8 cellular contexts compared by ENCODE assay signal in genomic region chr1:32361674-32362473, GRCh38. TPM values are rescaled to one million over a fixed set of nuclear protein-coding genes. Genes with fewer than 3 reads are reported as not detected.
DNase-seq lines count a peak whose midpoint lies in the region; ATAC-seq, FAIRE-seq and TF ChIP-seq lines count a peak whose summit lies in the region.

No MANE protein-coding gene starts in this region.

- TF ChIP-seq CTCF in A673 (conservative IDR thresholded peaks at IDR 0.05; ENCODE audit: low read depth, low read length) = peak; percentile 46
- TF ChIP-seq CTCF in GM20000 (IDR thresholded peaks at IDR 0.05; ENCODE audit: extremely low read depth, missing control alignments) = no peak
- TF ChIP-seq CTCF in left ventricle myocardium inferior (IDR thresholded peaks at IDR 0.05; ENCODE audit: borderline replicate concordance) = peak; percentile 59
- peak in 3 of 4 donors; percentile 10 to 19 (median 10) for TF ChIP-seq CTCF in pancreas (IDR thresholded peaks at IDR 0.05)

- no peaks in the 10 kb centered on the region for H3K9me3 ChIP-seq in A673 (ENCODE audit: low read depth, low read length, poor library complexity, severe bottlenecking)
- H3K9me3 ChIP-seq in adipocyte (ENCODE audit: control insufficient read depth, low read length) = no peaks in the 10 kb centered on the region
- H3K9me3 ChIP-seq in left ventricle myocardium inferior (replicated peaks) = no peaks in the 10 kb centered on the region
- H3K9me3 ChIP-seq in pancreas = no peaks in the 10 kb centered on the region

- H3K4me3 ChIP-seq in A673 (ENCODE audit: low read depth, low read length, poor library complexity, severe bottlenecking) (peak overlapping the region; percentile 49), adipocyte (ENCODE audit: low read length) (peak overlapping the region; percentile 56), left ventricle myocardium inferior (peak overlapping the region; percentile 66), pancreas (peak overlapping the region; percentile 12 to 50 (median 27))

- peak overlapping the region; percentile 74 for H3K9ac ChIP-seq in adipocyte (ENCODE audit: low read length)

- peak; percentile 30 for DNase-seq in A673 (ENCODE audit: low spot score)
- DNase-seq in GM20000 (ENCODE audit: low spot score) = peak; percentile 74
- peak; percentile 60 for DNase-seq in adipocyte (ENCODE audit: low read depth)
- DNase-seq in left ventricle myocardium inferior = peak; percentile 67
- DNase-seq in pancreas = peak; percentile 44 to 87 (median 66)
- no peak for DNase-seq in NCI-H524 treated with DMSO at 0.1 percent for 48 hours (lab: John Stamatoyannopoulos, UW)
- DNase-seq in NCI-H187 (lab: John Stamatoyannopoulos, UW) = no peak

- H3K4me1 ChIP-seq in A673 (ENCODE audit: insufficient read depth, low read length, poor library complexity, severe bottlenecking) (peaks cover 9% of the 10 kb centered on the region), adipocyte (ENCODE audit: control insufficient read depth, insufficient read depth, low read length) (peaks cover 28% of the 10 kb centered on the region), left ventricle myocardium inferior (peaks cover 20% of the 10 kb centered on the region), pancreas (peaks cover 0 to 6% (median 4%) of the 10 kb centered on the region in 3 donors)

- peak; percentile 57 to 82 (median 78) for ATAC-seq in pancreas
- no peak for ATAC-seq in HG03520 (IDR thresholded peaks at IDR 0.05; ENCODE audit: unreplicated experiment)

- BruUV-seq in A673 (replicated peaks; lab: Mats Ljungman, UMichigan) = no TSS peak

- H3K27me3 ChIP-seq in A673 (replicated peaks; ENCODE audit: insufficient read depth, low read depth, low read length, poor library complexity) (no peaks in the 10 kb centered on the region), adipocyte (replicated peaks; ENCODE audit: control insufficient read depth, insufficient read depth, low read length) (no peaks in the 10 kb centered on the region), left ventricle myocardium inferior (ENCODE audit: low read depth) (no peaks in the 10 kb centered on the region), pancreas (no peaks in the 10 kb centered on the region)

- H3K36me3 ChIP-seq in A673 (ENCODE audit: insufficient read depth, low read length, poor library complexity, severe bottlenecking) = peaks cover 13% of the 10 kb centered on the region
- peaks cover 24% of the 10 kb centered on the region for H3K36me3 ChIP-seq in adipocyte (ENCODE audit: control insufficient read depth, insufficient read depth, low read length, severe bottlenecking)
- H3K36me3 ChIP-seq in left ventricle myocardium inferior = peaks cover 34% of the 10 kb centered on the region
- H3K36me3 ChIP-seq in pancreas = peaks cover 0 to 10% (median 8%) of the 10 kb centered on the region in 3 donors

- 0 to 2% methylated on average over 49 to 91 of the region's 91 CpGs for WGBS in pancreas, 2 donors

- FAIRE-seq in pancreas (lab: Jason Lieb, UNC) = no peak

- CTCF ChIA-PET in A673 (lab: Charles Lee) = no interaction called here

- no peak overlapping the region for H3K27ac ChIP-seq in A673 (ENCODE audit: low read depth, low read length, poor library complexity, severe bottlenecking)
- H3K27ac ChIP-seq in left ventricle myocardium inferior (replicated peaks) = peak overlapping the region; percentile 53
- H3K27ac ChIP-seq in pancreas = peak overlapping the region in 2 of 4 donors; percentile 44 to 65

- POLR2A ChIA-PET in A673 (lab: Charles Lee; ENCODE audit: low non-redundant PET) = no interaction called here

- intact Hi-C loops in A673 (cut with micrococcal nuclease; ENCODE audit: unreplicated experiment) = no loop called here
- intact Hi-C loops in left ventricle myocardium inferior (cut with micrococcal nuclease) = no loop called here
- intact Hi-C loops in pancreas (cut with DNase I) = no loop called here

RNA-seq across cellular contexts. Expression of gene FAM229A, which starts 0.4 kb away (rescaled TPM):
- 4.7 and 5.2 TPM in 2 replicates for total RNA-seq in A673 (2021)
- 2.1 TPM for total RNA-seq in left ventricle myocardium inferior
- total RNA-seq in pancreas = 1 to 10 TPM; 1.9 to 6.4 (median 3.8) TPM
- polyA plus RNA-seq in pancreas = 10 to 100 TPM; 18.6 to 21.8 TPM

RNA-seq across cellular contexts. Expression of gene TSSK3, which starts 0.5 kb away (rescaled TPM):
- total RNA-seq in A673 (2021) (3.9 and 4.3 TPM in 2 replicates), left ventricle myocardium inferior (2.1 TPM), pancreas (1 to 10 TPM; 1.0 to 2.5 (median 1.3) TPM)
- 1 to 10 TPM in 1 of 2 donors, under 1 TPM in 1; 0.35 to 1.8 TPM for polyA plus RNA-seq in pancreas

RNA-seq across cellular contexts. Expression of gene MARCKSL1, which starts 25.8 kb away (rescaled TPM):
- total RNA-seq in A673 (2021) (425 and 445 TPM in 2 replicates), left ventricle myocardium inferior (10.0 TPM), pancreas (10 to 100 TPM in 4 of 6 donors, 1 to 10 TPM in 2; 7.3 to 49.5 (median 14.5) TPM)
- 10 to 100 TPM; 16.3 to 16.5 TPM for polyA plus RNA-seq in pancreas

RNA-seq across cellular contexts. Expression of gene BSDC1, which starts 32.4 kb away (rescaled TPM):
- total RNA-seq in A673 (2021) = 47.4 and 48.0 TPM in 2 replicates
- 44.9 TPM for total RNA-seq in left ventricle myocardium inferior
- total RNA-seq in pancreas = 10 to 100 TPM; 35.9 to 56.9 (median 47.0) TPM
- 10 to 100 TPM; 36.3 to 40.5 TPM for polyA plus RNA-seq in pancreas

Comparison
In these comparisons a context has a peak if more than half of its experiments do, and no peak if none do; other contexts are left out.
1. DNase-seq: peak in A673 (single experiment), GM20000 (single experiment), adipocyte (single experiment), left ventricle myocardium inferior (single experiment) and pancreas (6 of 6); none in NCI-H524 treated with DMSO at 0.1 percent for 48 hours (single experiment) and NCI-H187 (0 of 2).
2. Peak in every context shown above with its lines, with median percentiles within 50 percentile points of each other: H3K4me3 ChIP-seq.